In the genomic region with DNA sequence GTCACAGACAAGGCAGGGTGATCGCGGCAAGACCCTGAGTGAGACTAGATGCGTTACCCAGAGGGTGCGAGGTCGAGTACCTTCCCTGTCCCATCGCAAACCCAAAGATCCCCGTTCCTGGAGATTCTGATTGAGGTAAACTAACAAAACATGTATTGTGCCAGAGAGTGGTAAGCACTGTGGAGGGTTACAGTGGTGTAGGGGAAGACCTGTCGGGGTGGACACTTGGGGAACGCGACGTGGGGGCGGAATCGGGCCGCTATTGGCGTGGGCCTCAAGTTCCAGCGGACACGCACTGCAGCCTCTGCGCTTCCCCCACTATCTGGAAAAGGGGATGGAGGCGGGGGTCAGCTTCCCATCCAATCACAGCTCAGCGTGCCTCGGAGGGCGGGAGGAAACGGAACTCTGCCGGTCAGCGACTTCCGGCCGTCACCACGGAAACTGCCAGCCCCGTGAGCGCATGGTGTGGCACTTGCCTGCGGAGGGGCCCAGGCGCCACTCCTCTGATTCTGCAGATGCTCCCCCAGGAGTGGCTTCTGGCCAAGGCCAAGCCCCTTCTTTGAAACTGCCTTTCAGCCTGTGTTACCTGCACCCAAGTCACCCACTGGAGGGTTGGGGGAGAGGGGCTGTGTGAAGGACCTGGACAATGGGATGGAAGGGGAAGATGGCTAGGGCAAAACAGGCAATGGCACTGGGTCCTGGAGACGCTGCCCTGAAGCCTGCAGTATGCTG, we compare ENCODE assay signal across 7 cellular contexts. TPM values are rescaled to one million over a fixed set of nuclear protein-coding genes. Genes with fewer than 3 reads are reported as not detected.
DNase-seq lines count a peak whose midpoint lies in the region; ATAC-seq and TF ChIP-seq lines count a peak whose summit lies in the region.

No MANE protein-coding gene starts in this region.

- WGBS in gastroesophageal sphincter (ENCODE audit: low coverage in 1 of 2), 2 donors = 1 to 20% methylated on average over 3 to 20 of the region's 33 CpGs
- 1% methylated on average over 33 of the region's 33 CpGs for WGBS in urinary bladder

- ATAC-seq in GM18909 (IDR thresholded peaks at IDR 0.05; ENCODE audit: poor library complexity, unreplicated experiment) = peak; percentile 28
- peak; percentile 70 for ATAC-seq in gastroesophageal sphincter
- peak; percentile 55 for ATAC-seq in omental fat pad (ENCODE audit: low FRiP score)

- H3K36me3 ChIP-seq in KOPT-K1 (ENCODE audit: insufficient read depth, low read length) (peaks cover 36% of the 10 kb centered on the region), gastroesophageal sphincter (peaks cover 0 to 18% of the 10 kb centered on the region in 2 donors), urinary bladder (ENCODE audit: insufficient read depth) (no peaks in the 10 kb centered on the region)

- H3K4me1 ChIP-seq in gastroesophageal sphincter = peaks cover 6 to 76% (median 52%) of the 10 kb centered on the region in 3 donors
- H3K4me1 ChIP-seq in urinary bladder (ENCODE audit: insufficient read depth) = no peaks in the 10 kb centered on the region

- no peak for TF ChIP-seq EP300 in gastroesophageal sphincter (IDR thresholded peaks at IDR 0.05)

- peak; percentile 43 to 65 for TF ChIP-seq POLR2A in gastroesophageal sphincter (IDR thresholded peaks at IDR 0.05)

- H3K27me3 ChIP-seq in gastroesophageal sphincter = no peaks in the 10 kb centered on the region

- H3K9me3 ChIP-seq in KOPT-K1 (ENCODE audit: insufficient read depth, low read length, poor library complexity, severe bottlenecking) = no peaks in the 10 kb centered on the region
- H3K9me3 ChIP-seq in gastroesophageal sphincter = no peaks in the 10 kb centered on the region

- TF ChIP-seq CTCF in gastroesophageal sphincter (IDR thresholded peaks at IDR 0.05) (no peak), omental fat pad (IDR thresholded peaks at IDR 0.05) (no peak)

- peak overlapping the region; percentile 96 for H3K27ac ChIP-seq in KOPT-K1 (ENCODE audit: low read depth, low read length, poor library complexity, severe bottlenecking)
- H3K27ac ChIP-seq in gastroesophageal sphincter = peak overlapping the region; percentile 88 to 100 (median 100)
- H3K27ac ChIP-seq in urinary bladder (ENCODE audit: low read depth) = peak overlapping the region; percentile 97

- DNase-seq in activated effector memory CD4-positive, alpha-beta T cell treated with Interleukin-2 at 50 U/mL for 16 hours = peak; percentile 42
- DNase-seq in omental fat pad (ENCODE audit: low spot score) (peak; percentile 51), DMS53 (lab: John Stamatoyannopoulos, UW) (no peak)

- peak overlapping the region; percentile 52 to 91 for H3K4me3 ChIP-seq in gastroesophageal sphincter
- H3K4me3 ChIP-seq in urinary bladder (ENCODE audit: low read depth, low read length) = peak overlapping the region; percentile 71

RNA-seq across cellular contexts. Expression of gene UBE2M, which starts 1.0 kb away (rescaled TPM):
- total RNA-seq in gastroesophageal sphincter (10 to 100 TPM; 28.1 to 43.6 (median 37.8) TPM), omental fat pad (10 to 100 TPM; 19.4 to 26.2 (median 23.3) TPM), urinary bladder (31.0 TPM)
- polyA plus RNA-seq in urinary bladder = 69.3 TPM

RNA-seq across cellular contexts. Expression of gene CHMP2A, which starts 4.5 kb away (rescaled TPM):
- 100 to 1,000 TPM in 3 of 4 donors, 10 to 100 TPM in 1; 100.0 to 155 (median 126) TPM for total RNA-seq in gastroesophageal sphincter
- total RNA-seq in omental fat pad = 100 to 1,000 TPM in 2 of 4 donors, 10 to 100 TPM in 2; 87.0 to 115 (median 99.6) TPM
- 38.4 TPM for total RNA-seq in urinary bladder
- polyA plus RNA-seq in urinary bladder = 212 TPM

RNA-seq across cellular contexts. Expression of gene MZF1, which starts 13.7 kb away (rescaled TPM):
- 10 to 100 TPM; 13.4 to 43.7 (median 22.4) TPM for total RNA-seq in gastroesophageal sphincter
- total RNA-seq in omental fat pad = 10 to 100 TPM; 15.8 to 32.5 (median 22.1) TPM
- 12.4 TPM for total RNA-seq in urinary bladder
- polyA plus RNA-seq in urinary bladder = 22.1 TPM

RNA-seq across cellular contexts. Expression of gene TRIM28, which starts 15.6 kb away (rescaled TPM):
- 100 to 1,000 TPM; 171 to 274 (median 196) TPM for total RNA-seq in gastroesophageal sphincter
- 100 to 1,000 TPM; 151 to 238 (median 166) TPM for total RNA-seq in omental fat pad
- 177 TPM for total RNA-seq in urinary bladder
- 282 TPM for polyA plus RNA-seq in urinary bladder

RNA-seq across cellular contexts. Expression of gene ZBTB45, which starts 39.8 kb away (rescaled TPM):
- 10 to 100 TPM in 3 of 4 donors, 1 to 10 TPM in 1; 9.8 to 14.0 (median 13.4) TPM for total RNA-seq in gastroesophageal sphincter
- total RNA-seq in omental fat pad = 10 to 100 TPM in 1 of 4 donors, 1 to 10 TPM in 3; 4.6 to 10.2 (median 8.4) TPM
- 3.3 TPM for total RNA-seq in urinary bladder
- polyA plus RNA-seq in urinary bladder = 18.4 TPM
